Comparison of ENCODE assay signal across 27 cellular contexts in the genomic region with DNA sequence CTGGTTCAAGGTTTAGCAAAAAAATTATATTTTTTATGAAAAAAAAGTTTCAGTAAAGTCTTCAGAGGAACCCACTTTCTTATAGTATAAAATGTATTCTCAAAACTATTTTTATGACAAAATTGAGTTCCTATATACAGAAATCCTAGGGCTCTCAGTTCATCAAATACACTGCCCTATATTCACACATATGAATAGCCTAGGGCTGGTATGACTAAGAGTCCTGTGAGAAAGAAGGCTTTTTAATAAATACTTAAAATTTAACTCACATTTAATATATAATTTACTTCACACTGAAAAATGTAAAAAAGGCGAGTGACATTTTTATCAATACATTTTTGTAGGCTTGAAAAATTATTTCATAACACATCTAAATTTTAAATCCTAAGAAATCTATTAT.
"Had no signal": no experiment of that assay in that cellular context is flagged by ENCODE, and none has a peak within 500 bp of the region (broad histone marks: within the 10 kb centered on the region; RNA-seq: fewer than 3 reads in every experiment).

No MANE protein-coding gene starts in this region.

- ATAC-seq: left colon; left lung; lower lobe of right lung; naive thymus-derived CD8-positive, alpha-beta T cell; psoas muscle; right lobe of liver; stimulated activated naive B cell treated with anti-CD40 and anti-IgM and Interleukin-4, amounts not matched to agents 10 μg/mL and 1 μg/mL and 100 μg/mL, for 72 hours; stimulated activated naive CD8-positive, alpha-beta T cell treated with anti-CD3 and anti-CD28 coated beads, Interleukin-15, Interleukin-2, amounts not matched to agents 100 U/mL and 50 U/mL, for 24 hours had no signal

- H3K36me3 ChIP-seq: right lobe of liver had no signal

- H3K4me3 ChIP-seq: left lung, lower lobe of right lung, psoas muscle, right lobe of liver, stomach, testis, thyroid gland, transverse colon, upper lobe of left lung, vagina had no signal

- H3K27ac ChIP-seq: left lung, lower lobe of right lung, parathyroid adenoma, psoas muscle, right lobe of liver, testis, thyroid gland, transverse colon, upper lobe of left lung, vagina had no signal

- FAIRE-seq: islet of Langerhans had no signal

- H3K4me3 Mint-ChIP-seq: immature natural killer cell; naive thymus-derived CD8-positive, alpha-beta T cell; nephron; neural crest cell; stimulated activated naive B cell treated with anti-CD40 and anti-IgM and Interleukin-4, amounts not matched to agents 10 μg/mL and 1 μg/mL and 100 μg/mL, for 72 hours had no signal

- H3K4me1 ChIP-seq: lower lobe of right lung, right lobe of liver, testis had no signal

- H3K4me1 Mint-ChIP-seq: nephron had no signal

- H3K27ac Mint-ChIP-seq: immature natural killer cell; naive thymus-derived CD8-positive, alpha-beta T cell; nephron; stimulated activated naive B cell treated with anti-CD40 and anti-IgM and Interleukin-4, amounts not matched to agents 10 μg/mL and 1 μg/mL and 100 μg/mL, for 72 hours had no signal

- H3K9me3 ChIP-seq: left lung, lower lobe of right lung, psoas muscle, right lobe of liver, stomach, testis, thyroid gland, transverse colon, upper lobe of left lung, vagina had no signal

- H2AFZ ChIP-seq: parathyroid adenoma had no signal

- H3K27me3 Mint-ChIP-seq: naive thymus-derived CD8-positive, alpha-beta T cell; stimulated activated naive B cell treated with anti-CD40 and anti-IgM and Interleukin-4, amounts not matched to agents 10 μg/mL and 1 μg/mL and 100 μg/mL, for 72 hours had no signal

- H3K9ac ChIP-seq: parathyroid adenoma had no signal

- H3K27me3 ChIP-seq: left lung, right lobe of liver, stomach, testis, thyroid gland, transverse colon, upper lobe of left lung, vagina had no signal

- H3K9me3 Mint-ChIP-seq: immature natural killer cell; naive thymus-derived CD8-positive, alpha-beta T cell; nephron; neural crest cell had no signal

- DNase-seq: immature natural killer cell; kidney; left colon; left lung; lower lobe of right lung; mammary epithelial cell; mesenchymal stem cell; naive thymus-derived CD8-positive, alpha-beta T cell; nucleus accumbens; psoas muscle; right lobe of liver; stimulated activated CD4-positive, alpha-beta T cell treated with anti-CD3 and anti-CD28 coated beads, Interleukin-12 subunit alpha, Interleukin-12 subunit beta, amount 100 ng/mL, for 4 hours; stimulated activated CD4-positive, alpha-beta T cell treated with anti-CD3 and anti-CD28 coated beads, Interleukin-15, amount 100 ng/mL, for 24 hours; stimulated activated CD4-positive, alpha-beta T cell treated with anti-CD3 and anti-CD28 coated beads, Interleukin-2, amount 100 ng/mL, for 24 hours; stimulated activated CD4-positive, alpha-beta T cell treated with anti-CD3 and anti-CD28 coated beads, Interleukin-4, amount 100 ng/mL, for 1 hour; stimulated activated naive B cell treated with anti-CD40 and anti-IgM and Interleukin-4, amounts not matched to agents 10 μg/mL and 1 μg/mL and 100 μg/mL, for 72 hours; stimulated activated naive CD8-positive, alpha-beta T cell treated with anti-CD3 and anti-CD28 coated beads, Interleukin-15, Interleukin-2, amounts not matched to agents 100 U/mL and 50 U/mL, for 24 hours; stomach; testis; thyroid gland; transverse colon; upper lobe of left lung had no signal
